10 cellular contexts compared by ENCODE assay signal in genomic region chrX:130121505-130121800, GRCh38. TPM values are rescaled to one million over a fixed set of nuclear protein-coding genes. Genes with fewer than 3 reads are reported as not detected.
A peak's percentile ranks its signal among the peaks of the same experiment; 100 is the strongest.
DNase-seq lines count a peak whose midpoint lies in the region; ATAC-seq, FAIRE-seq and TF ChIP-seq lines count a peak whose summit lies in the region.
"Had no signal": no experiment of that assay in that cellular context is flagged by ENCODE, and none has a peak within 500 bp of the region (broad histone marks: within the 10 kb centered on the region; RNA-seq: fewer than 3 reads in every experiment).

No MANE protein-coding gene starts in this region.

- H2AFZ ChIP-seq in OCI-LY3 (ENCODE audit: low read depth, low read length) (no peak overlapping the region), endothelial cell of umbilical vein (ENCODE audit: low read depth, low read length) (no peak overlapping the region), smooth muscle cell (ENCODE audit: low read depth) (no peak overlapping the region)

- dilution Hi-C loops in endothelial cell of umbilical vein (cut with MboI; ENCODE audit: extremely low pct_ligation_motif_present, low sequenced_read_pairs) = no loop called here

- CTCF ChIA-PET in endothelial cell of umbilical vein (lab: Charles Lee) = interaction anchor here (0.9 to 5.7 kb wide), 10 partner anchors 9 to 71 kb away, joined by 3 to 65 read pairs (median 8); partner anchors contain the start of gene ELF4

- no peaks in the 10 kb centered on the region for H3K9me3 Mint-ChIP-seq in T-helper 1 cell treated with Interleukin-12 subunit alpha and Interleukin-12 subunit beta and Interleukin-4 antibody, amounts not matched to agents 30 μg/mL and 1 μg/mL, for 36 hours

- no peak for TF ChIP-seq POLR2A in endothelial cell of umbilical vein (IDR thresholded peaks at IDR 0.05; ENCODE audit: low read depth, low read length)

- no peak for ATAC-seq in HG02938 (IDR thresholded peaks at IDR 0.05; ENCODE audit: unreplicated experiment)

- BruUV-seq in endothelial cell of umbilical vein (replicated peaks; lab: Mats Ljungman, UMichigan) = no TSS peak

- TF ChIP-seq CTCF in OCI-LY3 (IDR thresholded peaks at IDR 0.05; ENCODE audit: low read depth, low read length) (no peak), endothelial cell of umbilical vein (IDR thresholded peaks at IDR 0.05; ENCODE audit: extremely low read depth in 1 of 2, insufficient read depth in 1 of 2, low read depth in 1 of 2, low read length in 2 of 2) (no peak), smooth muscle cell (IDR thresholded peaks at IDR 0.05; ENCODE audit: borderline replicate concordance, insufficient read depth, poor library complexity, severe bottlenecking) (no peak)

- H3K27ac Mint-ChIP-seq in T-helper 1 cell treated with Interleukin-12 subunit alpha and Interleukin-12 subunit beta and Interleukin-4 antibody, amounts not matched to agents 30 μg/mL and 1 μg/mL, for 36 hours = no peak overlapping the region

- H3K27me3 ChIP-seq in OCI-LY3 (ENCODE audit: low read depth, low read length) (no peaks in the 10 kb centered on the region), endothelial cell of umbilical vein (ENCODE audit: control insufficient read depth in 2 of 2, insufficient read depth in 2 of 2, low read length in 2 of 2) (no peaks in the 10 kb centered on the region), smooth muscle cell (ENCODE audit: low read depth) (no peaks in the 10 kb centered on the region)

- H3K4me3 ChIP-seq in OCI-LY3 (ENCODE audit: low read length) = peak overlapping the region; percentile 78
- no peak overlapping the region for H3K4me3 ChIP-seq in endothelial cell of umbilical vein (replicated peaks in 1 of 3; ENCODE audit: insufficient read depth in 1 of 3, low read depth in 1 of 3, low read length in 3 of 3)
- H3K4me3 ChIP-seq in smooth muscle cell = peak overlapping the region; percentile 43

- no peaks in the 10 kb centered on the region for H3K9me1 ChIP-seq in endothelial cell of umbilical vein (replicated peaks; ENCODE audit: control insufficient read depth, extremely low read depth, insufficient read depth, low read length)

- H3F3A ChIP-seq in smooth muscle cell (ENCODE audit: low read depth) = no peaks in the 10 kb centered on the region

- no peaks in the 10 kb centered on the region for H3K9me3 ChIP-seq in OCI-LY3 (ENCODE audit: insufficient read depth, low read length)
- H3K9me3 ChIP-seq in endothelial cell of umbilical vein (replicated peaks; ENCODE audit: control insufficient read depth, insufficient read depth, low read length) = no peaks in the 10 kb centered on the region
- H3K9me3 ChIP-seq in smooth muscle cell (replicated peaks; ENCODE audit: low read depth) = no peaks in the 10 kb centered on the region

- no peaks in the 10 kb centered on the region for H4K20me1 ChIP-seq in OCI-LY3 (ENCODE audit: insufficient read depth, low read length)
- H4K20me1 ChIP-seq in endothelial cell of umbilical vein (replicated peaks; ENCODE audit: control insufficient read depth, extremely low read depth, insufficient read depth, low read length) = no peaks in the 10 kb centered on the region
- no peaks in the 10 kb centered on the region for H4K20me1 ChIP-seq in smooth muscle cell (ENCODE audit: low read depth)

- H3K4me2 ChIP-seq in OCI-LY3 (ENCODE audit: low read length) (peak overlapping the region; percentile 86), endothelial cell of umbilical vein (ENCODE audit: insufficient read depth, low read length) (peak overlapping the region; percentile 53), smooth muscle cell (peak overlapping the region; percentile 83)

- DNase-seq in T-helper 1 cell = no peak
- no peak for DNase-seq in endothelial cell of umbilical vein (ENCODE audit: low read depth, low spot score)
- no peak for DNase-seq in smooth muscle cell (lab: John Stamatoyannopoulos, UW; ENCODE audit: unreplicated experiment)
- no peak for DNase-seq in COLO668 (lab: John Stamatoyannopoulos, UW; ENCODE audit: unreplicated experiment)
- no peak for DNase-seq in HCEC 1CT
- DNase-seq: 8988T had no signal

- FAIRE-seq in endothelial cell of umbilical vein (lab: Jason Lieb, UNC) = no peak

- H3K27me3 Mint-ChIP-seq in T-helper 1 cell treated with Interleukin-12 subunit alpha and Interleukin-12 subunit beta and Interleukin-4 antibody, amounts not matched to agents 30 μg/mL and 1 μg/mL, for 36 hours (ENCODE audit: low read depth) = no peaks in the 10 kb centered on the region

- H3K4me1 Mint-ChIP-seq in T-helper 1 cell treated with Interleukin-12 subunit alpha and Interleukin-12 subunit beta and Interleukin-4 antibody, amounts not matched to agents 30 μg/mL and 1 μg/mL, for 36 hours (ENCODE audit: low read depth) = peaks cover 17% of the 10 kb centered on the region

- H3K27ac ChIP-seq in OCI-LY3 (ENCODE audit: low read length) (no peak overlapping the region), endothelial cell of umbilical vein (ENCODE audit: insufficient read depth, low read depth, low read length) (peak overlapping the region; percentile 82), smooth muscle cell (ENCODE audit: low read depth) (no peak overlapping the region)

- intact Hi-C loops in endothelial cell of umbilical vein (cut with micrococcal nuclease) = loop anchor here (2.0 kb wide), 1 partner anchor 45 kb away; no protein-coding TSS in a partner anchor

- H3K36me3 ChIP-seq in OCI-LY3 (replicated peaks; ENCODE audit: low read depth, low read length) = no peaks in the 10 kb centered on the region
- H3K36me3 ChIP-seq in endothelial cell of umbilical vein (ENCODE audit: control insufficient read depth in 2 of 2, extremely low read depth in 1 of 2, insufficient read depth in 2 of 2, low read length in 2 of 2) = no peaks in the 10 kb centered on the region
- no peaks in the 10 kb centered on the region for H3K36me3 ChIP-seq in smooth muscle cell (ENCODE audit: low read depth)

- H3K79me2 ChIP-seq in OCI-LY3 (ENCODE audit: low read length) = no peaks in the 10 kb centered on the region
- no peaks in the 10 kb centered on the region for H3K79me2 ChIP-seq in endothelial cell of umbilical vein (ENCODE audit: control insufficient read depth, insufficient read depth, low read length)
- H3K79me2 ChIP-seq in smooth muscle cell (ENCODE audit: low read depth) = no peaks in the 10 kb centered on the region

- POLR2A ChIA-PET in endothelial cell of umbilical vein (lab: Charles Lee) = interaction anchor here (0.7 to 1.0 kb wide), 2 partner anchors 16 to 61 kb away, joined by 3 read pairs; no protein-coding TSS in a partner anchor

- peaks cover 31% of the 10 kb centered on the region for H3K4me1 ChIP-seq in OCI-LY3 (ENCODE audit: low read length)
- peaks cover 40% of the 10 kb centered on the region for H3K4me1 ChIP-seq in endothelial cell of umbilical vein (ENCODE audit: control insufficient read depth, extremely low read depth, insufficient read depth, low read length)
- no peaks in the 10 kb centered on the region for H3K4me1 ChIP-seq in smooth muscle cell (ENCODE audit: low read depth)

- H3K9ac ChIP-seq in OCI-LY3 (ENCODE audit: low read length) = peak overlapping the region; percentile 75
- peak overlapping the region; percentile 65 for H3K9ac ChIP-seq in endothelial cell of umbilical vein (replicated peaks; ENCODE audit: extremely low read depth, insufficient read depth, low read length)
- H3K9ac ChIP-seq in smooth muscle cell (ENCODE audit: low read depth) = no peak overlapping the region

- H3K36me3 Mint-ChIP-seq in T-helper 1 cell treated with Interleukin-12 subunit alpha and Interleukin-12 subunit beta and Interleukin-4 antibody, amounts not matched to agents 30 μg/mL and 1 μg/mL, for 36 hours (ENCODE audit: low read depth) = peaks cover 3% of the 10 kb centered on the region

- 69% methylated on average over 13 of the region's 13 CpGs for WGBS in smooth muscle cell (ENCODE audit: low lambda C conversion rate)

- H3K4me3 Mint-ChIP-seq in T-helper 1 cell treated with Interleukin-12 subunit alpha and Interleukin-12 subunit beta and Interleukin-4 antibody, amounts not matched to agents 30 μg/mL and 1 μg/mL, for 36 hours = peak overlapping the region; percentile 60

TF ChIP-seq in endothelial cell of umbilical vein, 7 proteins besides CTCF, POLR2A, EP300 and RAD21 (continues in another document):
- TF ChIP-seq MYC (IDR thresholded peaks at IDR 0.05; ENCODE audit: low read depth, low read length) (no peak), GATA2 (IDR thresholded peaks at IDR 0.05; ENCODE audit: insufficient read depth, insufficient read length, low read depth, low read length) (no peak)

RNA-seq across cellular contexts. Expression of gene ELF4, which starts 11.2 kb away (rescaled TPM):
- total RNA-seq in endothelial cell of umbilical vein = 32.9 and 33.4 TPM in 2 replicates
- polyA plus RNA-seq in endothelial cell of umbilical vein = 31.6 and 31.9 TPM in 2 replicates
- 28.5 and 29.1 TPM in 2 replicates for polyA plus RNA-seq in endothelial cell of umbilical vein (2011; cell fraction: cytosol; rRNA removed)
- polyA plus RNA-seq in endothelial cell of umbilical vein (2011; cell fraction: nucleus; rRNA removed) = 26.4 and 28.7 TPM in 2 replicates
- 30.7 and 30.8 TPM in 2 replicates for polyA plus RNA-seq in endothelial cell of umbilical vein (2012)
- 58.5 and 62.5 TPM in 2 replicates for polyA minus RNA-seq in endothelial cell of umbilical vein
- polyA minus RNA-seq in endothelial cell of umbilical vein (2011; cell fraction: cytosol; rRNA and poly(A)+ RNA removed) = 26.4 TPM
- 12.4 and 14.0 TPM in 2 replicates for polyA minus RNA-seq in endothelial cell of umbilical vein (2011; cell fraction: nucleus; rRNA and poly(A)+ RNA removed)
- 12.0 and 12.1 TPM in 2 replicates for total RNA-seq in smooth muscle cell
- 12.6 and 16.3 TPM in 2 replicates for polyA plus RNA-seq in smooth muscle cell

RNA-seq across cellular contexts. Expression of gene AIFM1, which starts 44.2 kb away (rescaled TPM):
- 29.7 and 30.6 TPM in 2 replicates for total RNA-seq in endothelial cell of umbilical vein
- 17.2 and 23.7 TPM in 2 replicates for polyA plus RNA-seq in endothelial cell of umbilical vein
- polyA plus RNA-seq in endothelial cell of umbilical vein (2011; cell fraction: cytosol; rRNA removed) = 24.7 and 29.3 TPM in 2 replicates
- 22.8 and 29.3 TPM in 2 replicates for polyA plus RNA-seq in endothelial cell of umbilical vein (2011; cell fraction: nucleus; rRNA removed)
- polyA plus RNA-seq in endothelial cell of umbilical vein (2012) = 40.2 and 40.8 TPM in 2 replicates
- 20.1 and 23.0 TPM in 2 replicates for polyA minus RNA-seq in endothelial cell of umbilical vein
- 26.1 TPM for polyA minus RNA-seq in endothelial cell of umbilical vein (2011; cell fraction: cytosol; rRNA and poly(A)+ RNA removed)
- polyA minus RNA-seq in endothelial cell of umbilical vein (2011; cell fraction: nucleus; rRNA and poly(A)+ RNA removed) = 5.7 and 7.1 TPM in 2 replicates
- total RNA-seq in smooth muscle cell = 26.0 and 39.0 TPM in 2 replicates
- 32.5 and 35.8 TPM in 2 replicates for polyA plus RNA-seq in smooth muscle cell

RNA-seq across cellular contexts. Expression of gene RAB33A, which starts 50.3 kb away (rescaled TPM):
- total RNA-seq in endothelial cell of umbilical vein = 0.91 and 1.4 TPM in 2 replicates
- 1.3 and 1.6 TPM in 2 replicates for polyA plus RNA-seq in endothelial cell of umbilical vein
- 1.4 and 1.6 TPM in 2 replicates for polyA plus RNA-seq in endothelial cell of umbilical vein (2011; cell fraction: cytosol; rRNA removed)
- polyA plus RNA-seq in endothelial cell of umbilical vein (2011; cell fraction: nucleus; rRNA removed) = 0.40 and 0.62 TPM in 2 replicates
- polyA plus RNA-seq in endothelial cell of umbilical vein (2012) = 0.87 and 1.4 TPM in 2 replicates
- polyA minus RNA-seq in endothelial cell of umbilical vein = 0.30 TPM in 1 of 2 replicates, not detected in the other
- polyA minus RNA-seq in endothelial cell of umbilical vein (2011; cell fraction: cytosol; rRNA and poly(A)+ RNA removed) = not detected
- polyA minus RNA-seq in endothelial cell of umbilical vein (2011; cell fraction: nucleus; rRNA and poly(A)+ RNA removed) = not detected in 2 replicates
- total RNA-seq in smooth muscle cell = 0.58 and 1.4 TPM in 2 replicates
- 2.2 and 2.6 TPM in 2 replicates for polyA plus RNA-seq in smooth muscle cell
- total RNA-seq: G401 had no signal

Comparison
In these comparisons a context has a peak if more than half of its experiments do, and no peak if none do; other contexts are left out.
1. H3K4me3 ChIP-seq: peak in OCI-LY3 (single experiment) and smooth muscle cell (single experiment); none in endothelial cell of umbilical vein (0 of 3).
2. Peak in every context shown above with its lines, with median percentiles within 50 percentile points of each other: H3K4me2 ChIP-seq.